ENCODE assay signal across 8 cellular contexts in genomic region chr20:5788385-5788895, GRCh38. TPM values are rescaled to one million over a fixed set of nuclear protein-coding genes. Genes with fewer than 3 reads are reported as not detected.
DNase-seq lines count a peak whose midpoint lies in the region; ATAC-seq, FAIRE-seq and TF ChIP-seq lines count a peak whose summit lies in the region.

No MANE protein-coding gene starts in this region.

- no peaks in the 10 kb centered on the region for H3K27me3 ChIP-seq in colonic mucosa
- no peaks in the 10 kb centered on the region for H3K27me3 ChIP-seq in HepG2 (ENCODE audit: control insufficient read depth in 1 of 2, insufficient read depth in 2 of 2, low read length in 2 of 2)

- no peak overlapping the region for H2AFZ ChIP-seq in HepG2 (ENCODE audit: low read length)

- H3K4me1 ChIP-seq in colonic mucosa (no peaks in the 10 kb centered on the region), HepG2 (ENCODE audit: insufficient read depth, low read length) (peaks cover 33% of the 10 kb centered on the region)

- no peaks in the 10 kb centered on the region for H3K79me2 ChIP-seq in HepG2 (ENCODE audit: insufficient read depth, low read length)

- intact Hi-C loops in colonic mucosa (cut with DNase I) (loop anchor here (5.0 kb wide), 1 partner anchor 221 kb away; no protein-coding TSS in a partner anchor), HepG2 (cut with micrococcal nuclease; ENCODE audit: unreplicated experiment) (loop anchor here (1.0 to 10.0 kb wide), 6 partner anchors 36 to 286 kb away; partner anchors contain the start of gene SHLD1)

- TF ChIP-seq CTCF in colonic mucosa (IDR thresholded peaks at IDR 0.05) = peak; percentile 89
- TF ChIP-seq CTCF in HepG2 (CRISPR knock-in tag; IDR thresholded peaks at IDR 0.05) = peak; percentile 95

- TF ChIP-seq EP300 in HepG2 (IDR thresholded peaks at IDR 0.05; ENCODE audit: low read depth in 2 of 2, low read length in 2 of 2) (no peak), HepG2 (CRISPR knock-in tag; IDR thresholded peaks at IDR 0.05; ENCODE audit: borderline replicate concordance) (no peak)

- no peak for TF ChIP-seq POLR2A in HepG2 (IDR thresholded peaks at IDR 0.05; ENCODE audit: insufficient read depth in 1 of 2, low read depth in 2 of 2, low read length in 2 of 2)

- TSS peak; percentile 26 for BruUV-seq in HepG2 (replicated peaks; lab: Mats Ljungman, UMichigan)

- CTCF ChIA-PET in HepG2 (lab: Yijun Ruan, JAX; ENCODE audit: low intra/inter-chr PET ratio, low total read pairs) = interaction anchor here (1.1 to 3.6 kb wide), 7 partner anchors 31 to 289 kb away, joined by 3 to 58 read pairs (median 7); no protein-coding TSS in a partner anchor

- H3K4me2 ChIP-seq in HepG2 (ENCODE audit: low read depth, low read length) = no peak overlapping the region

- POLR2A ChIA-PET in HepG2 (lab: Yijun Ruan, JAX) = interaction anchor here (0.6 to 1.0 kb wide), 4 partner anchors 9 to 219 kb away, joined by 3 to 5 read pairs (median 4); partner anchors contain the start of gene SHLD1

- H3K27ac ChIP-seq in colonic mucosa (no peak overlapping the region), HepG2 (ENCODE audit: extremely low read length, insufficient read depth, low read length) (no peak overlapping the region)

- no peaks in the 10 kb centered on the region for H4K20me1 ChIP-seq in HepG2 (ENCODE audit: insufficient read depth, low read length)

- peak; percentile 92 for FAIRE-seq in HepG2 (lab: Jason Lieb, UNC)

- 1% methylated on average over 3 of the region's 3 CpGs for WGBS in HepG2 (ENCODE audit: low lambda C conversion rate)

- peak; percentile 98 for TF ChIP-seq RAD21 in HepG2 (CRISPR knock-in tag; IDR thresholded peaks at IDR 0.05)

- no peaks in the 10 kb centered on the region for H3K36me3 ChIP-seq in colonic mucosa
- peaks cover 0 to 5% of the 10 kb centered on the region in 2 experiments; a peak in 2 of 5 replicates for H3K36me3 ChIP-seq in HepG2 (replicated peaks in 1 of 2; ENCODE audit: control insufficient read depth in 1 of 2, insufficient read depth in 2 of 2, low read length in 2 of 2)

- H3K9ac ChIP-seq in colonic mucosa (ENCODE audit: low read depth in 2 of 2, low read length in 2 of 2) (no peak overlapping the region), HepG2 (ENCODE audit: insufficient read depth, low read depth, low read length) (no peak overlapping the region)

- DNase-seq in AG20443 (ENCODE audit: low spot score) (peak; percentile 84), NCI-H526 (lab: John Stamatoyannopoulos, UW) (peak; percentile 76 to 92), colonic mucosa (peak; percentile 90), HepG2 (ENCODE audit: low spot score) (peak; percentile 94)
- DNase-seq in activated CD4-positive, alpha-beta T cell treated with anti-CD3 and anti-CD28 coated beads for 24 hours (ENCODE audit: low read depth in 2 of 2) = peak; percentile 53 to 74
- DNase-seq in stimulated activated CD4-positive, alpha-beta T cell treated with anti-CD3 and anti-CD28 coated beads, TNF-alpha, amount 100 ng/mL, for 1 hour (ENCODE audit: low read depth in 3 of 3, low spot score in 1 of 3) = peak; percentile 18 to 70 (median 57)

- in situ Hi-C loops in HepG2 (cut with HindIII; ENCODE audit: extremely low pct_ligation_motif_present, low pct_unique_long_range_greater_than_20kb) = loop anchor here (5.0 kb wide), 1 partner anchor 221 kb away; no protein-coding TSS in a partner anchor

- no peak overlapping the region for H3K4me3 ChIP-seq in colonic mucosa
- H3K4me3 ChIP-seq in HepG2 (replicated peaks in 1 of 3; ENCODE audit: insufficient read depth in 1 of 3, low read depth in 2 of 3, low read length in 3 of 3) = no peak overlapping the region

- peak; percentile 82 for ATAC-seq in GM19043 (IDR thresholded peaks at IDR 0.05; ENCODE audit: low read depth, unreplicated experiment)
- peak; percentile 64 for ATAC-seq in HG03521 (IDR thresholded peaks at IDR 0.05; ENCODE audit: unreplicated experiment)
- ATAC-seq in HepG2 = peak; percentile 99

- H3K9me3 ChIP-seq in colonic mucosa = no peaks in the 10 kb centered on the region
- H3K9me3 ChIP-seq in HepG2 (ENCODE audit: low read length) = no peaks in the 10 kb centered on the region

TF ChIP-seq in HepG2, 621 proteins besides CTCF, POLR2A, EP300 and RAD21 (continues in another document):
- TF ChIP-seq ZNF432 (CRISPR knock-in tag; IDR thresholded peaks at IDR 0.05; ENCODE audit: borderline replicate concordance) (no peak), ZBTB38 (CRISPR knock-in tag; IDR thresholded peaks at IDR 0.05) (no peak), ZNF329 (CRISPR knock-in tag; IDR thresholded peaks at IDR 0.05; ENCODE audit: low read depth) (no peak), ZNF570 (CRISPR knock-in tag; IDR thresholded peaks at IDR 0.05; ENCODE audit: borderline replicate concordance) (no peak), KDM5B (CRISPR knock-in tag; IDR thresholded peaks at IDR 0.05; ENCODE audit: borderline replicate concordance) (no peak), ZNF569 (CRISPR knock-in tag; IDR thresholded peaks at IDR 0.05; ENCODE audit: borderline replicate concordance) (no peak), NR2C2 (CRISPR knock-in tag; IDR thresholded peaks at IDR 0.05; ENCODE audit: borderline replicate concordance) (peak; percentile 23; the same call in 1 of the 2 replicates)
- TF ChIP-seq, protein P1, sequence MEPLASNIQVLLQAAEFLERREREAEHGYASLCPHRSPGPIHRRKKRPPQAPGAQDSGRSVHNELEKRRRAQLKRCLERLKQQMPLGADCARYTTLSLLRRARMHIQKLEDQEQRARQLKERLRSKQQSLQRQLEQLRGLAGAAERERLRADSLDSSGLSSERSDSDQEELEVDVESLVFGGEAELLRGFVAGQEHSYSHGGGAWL (CRISPR knock-in tag; IDR thresholded peaks at IDR 0.05) = no peak
- TF ChIP-seq, protein P2, sequence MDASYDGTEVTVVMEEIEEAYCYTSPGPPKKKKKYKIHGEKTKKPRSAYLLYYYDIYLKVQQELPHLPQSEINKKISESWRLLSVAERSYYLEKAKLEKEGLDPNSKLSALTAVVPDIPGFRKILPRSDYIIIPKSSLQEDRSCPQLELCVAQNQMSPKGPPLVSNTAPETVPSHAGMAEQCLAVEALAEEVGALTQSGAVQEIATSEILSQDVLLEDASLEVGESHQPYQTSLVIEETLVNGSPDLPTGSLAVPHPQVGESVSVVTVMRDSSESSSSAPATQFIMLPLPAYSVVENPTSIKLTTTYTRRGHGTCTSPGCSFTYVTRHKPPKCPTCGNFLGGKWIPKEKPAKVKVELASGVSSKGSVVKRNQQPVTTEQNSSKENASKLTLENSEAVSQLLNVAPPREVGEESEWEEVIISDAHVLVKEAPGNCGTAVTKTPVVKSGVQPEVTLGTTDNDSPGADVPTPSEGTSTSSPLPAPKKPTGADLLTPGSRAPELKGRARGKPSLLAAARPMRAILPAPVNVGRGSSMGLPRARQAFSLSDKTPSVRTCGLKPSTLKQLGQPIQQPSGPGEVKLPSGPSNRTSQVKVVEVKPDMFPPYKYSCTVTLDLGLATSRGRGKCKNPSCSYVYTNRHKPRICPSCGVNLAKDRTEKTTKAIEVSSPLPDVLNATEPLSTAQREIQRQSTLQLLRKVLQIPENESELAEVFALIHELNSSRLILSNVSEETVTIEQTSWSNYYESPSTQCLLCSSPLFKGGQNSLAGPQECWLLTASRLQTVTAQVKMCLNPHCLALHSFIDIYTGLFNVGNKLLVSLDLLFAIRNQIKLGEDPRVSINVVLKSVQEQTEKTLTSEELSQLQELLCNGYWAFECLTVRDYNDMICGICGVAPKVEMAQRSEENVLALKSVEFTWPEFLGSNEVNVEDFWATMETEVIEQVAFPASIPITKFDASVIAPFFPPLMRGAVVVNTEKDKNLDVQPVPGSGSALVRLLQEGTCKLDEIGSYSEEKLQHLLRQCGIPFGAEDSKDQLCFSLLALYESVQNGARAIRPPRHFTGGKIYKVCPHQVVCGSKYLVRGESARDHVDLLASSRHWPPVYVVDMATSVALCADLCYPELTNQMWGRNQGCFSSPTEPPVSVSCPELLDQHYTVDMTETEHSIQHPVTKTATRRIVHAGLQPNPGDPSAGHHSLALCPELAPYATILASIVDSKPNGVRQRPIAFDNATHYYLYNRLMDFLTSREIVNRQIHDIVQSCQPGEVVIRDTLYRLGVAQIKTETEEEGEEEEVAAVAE (CRISPR knock-in tag; IDR thresholded peaks at IDR 0.05; ENCODE audit: borderline replicate concordance) = peak; percentile 66; the same call in 1 of the 2 replicates

RNA-seq across cellular contexts. Expression of gene SHLD1, which starts 38.2 kb away (rescaled TPM):
- total RNA-seq in colonic mucosa (1 to 10 TPM; 4.0 to 9.1 TPM), HepG2 (2016; rRNA removed; fragmentation: Illumina TruSeq; extraction: Trizol) (8.9 and 11.3 TPM in 2 replicates)
- total RNA-seq in HepG2 (2016; cell fraction: cytosol; rRNA removed; fragmentation: Illumina TruSeq; extraction: Trizol; ENCODE audit: low read depth) = 4.2 and 5.0 TPM in 2 replicates
- total RNA-seq in HepG2 (2016; cell fraction: insoluble cytoplasmic fraction; rRNA removed; fragmentation: Illumina TruSeq; extraction: Trizol) = 7.4 and 10.6 TPM in 2 replicates
- 4.7 and 6.6 TPM in 2 replicates for total RNA-seq in HepG2 (2016; cell fraction: membrane; rRNA removed; fragmentation: Illumina TruSeq; extraction: Trizol)
- total RNA-seq in HepG2 (2016; cell fraction: nucleus; rRNA removed; fragmentation: Illumina TruSeq; extraction: Trizol) = 5.9 and 8.2 TPM in 2 replicates
- 10.0 and 11.4 TPM in 2 replicates for polyA plus RNA-seq in HepG2 (2011; rRNA removed)
- polyA plus RNA-seq in HepG2 (2011; cell fraction: cytosol; rRNA removed) = 10.9 and 12.3 TPM in 2 replicates
- 3.6 and 4.4 TPM in 2 replicates for polyA plus RNA-seq in HepG2 (2011; cell fraction: nucleus; rRNA removed)
- polyA plus RNA-seq in HepG2 (2012) = 6.9 and 10.2 TPM in 2 replicates
- 3.7 and 4.1 TPM in 2 replicates for polyA plus RNA-seq in HepG2 (2016; cell fraction: cytosol; fragmentation: Illumina TruSeq; extraction: Trizol; ENCODE audit: low read depth)
- polyA plus RNA-seq in HepG2 (2016; cell fraction: insoluble cytoplasmic fraction; fragmentation: Illumina TruSeq; extraction: Trizol; ENCODE audit: low read depth) = 14.4 and 15.1 TPM in 2 replicates
- 6.3 and 6.6 TPM in 2 replicates for polyA plus RNA-seq in HepG2 (2016; cell fraction: membrane; fragmentation: Illumina TruSeq; extraction: Trizol; ENCODE audit: low read depth)
- 6.6 and 9.9 TPM in 2 replicates for polyA plus RNA-seq in HepG2 (2016; cell fraction: nucleus; fragmentation: Illumina TruSeq; extraction: Trizol; ENCODE audit: insufficient read depth, low read depth)
- polyA minus RNA-seq in HepG2 (2011; rRNA and poly(A)+ RNA removed; ENCODE audit: low replicate concordance) = 0.94 and 8.3 TPM in 2 replicates
- polyA minus RNA-seq in HepG2 (2011; cell fraction: cytosol; rRNA and poly(A)+ RNA removed) = 3.9 and 4.2 TPM in 2 replicates
- polyA minus RNA-seq in HepG2 (2011; cell fraction: nucleus; rRNA and poly(A)+ RNA removed) = 15.9 and 20.3 TPM in 2 replicates
